Comparison of ENCODE assay signal across 13 cellular contexts in the genomic region with DNA sequence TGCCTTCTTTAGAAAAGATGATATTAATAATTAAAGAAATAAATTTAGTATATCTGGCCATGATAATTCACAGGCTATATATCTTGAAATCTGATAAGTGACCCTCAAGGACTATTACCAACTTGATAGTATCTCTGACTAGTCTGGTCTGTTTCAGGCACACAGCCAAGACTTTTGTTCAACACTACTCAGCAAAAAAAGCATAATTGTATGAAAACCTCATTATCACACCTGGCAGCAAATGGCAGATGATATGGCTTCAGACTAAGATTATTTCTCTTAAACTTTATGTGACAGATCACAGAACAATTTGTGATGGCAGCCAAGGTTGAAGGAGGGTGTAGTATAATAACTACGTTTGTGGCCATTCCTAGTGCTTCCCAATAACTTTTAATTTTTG.
DNase-seq lines count a peak whose midpoint lies in the region; ATAC-seq and TF ChIP-seq lines count a peak whose summit lies in the region.
"Had no signal": no experiment of that assay in that cellular context is flagged by ENCODE, and none has a peak within 500 bp of the region (broad histone marks: within the 10 kb centered on the region; RNA-seq: fewer than 3 reads in every experiment).

No MANE protein-coding gene starts in this region.

- POLR2A ChIA-PET in activated CD8-positive, alpha-beta T cell treated with anti-CD3 and anti-CD28 coated beads for 36 hours (lab: Charles Lee): interaction anchor here (0.6 kb wide), 1 partner anchor 1159 kb away, joined by 5 read pairs; no protein-coding TSS in a partner anchor

- peak; percentile 1 for DNase-seq in NCI-H748 (lab: John Stamatoyannopoulos, UW; ENCODE audit: unreplicated experiment)
- no peak for DNase-seq in NCI-H748 treated with DMSO at 0.1 percent for 48 hours (lab: John Stamatoyannopoulos, UW)
- peak; percentile 75 for DNase-seq in NCI-H1105 (lab: John Stamatoyannopoulos, UW)
- peak; percentile 17 for DNase-seq in RPMI8226
- DNase-seq in immature natural killer cell: no peak
- DNase-seq in activated CD4-positive, CD25-positive, alpha-beta regulatory T cell treated with anti-CD3 and anti-CD28 coated beads, Interleukin-2, amount 50 U/mL, for 72 hours: no peak
- DNase-seq in activated CD8-positive, alpha-beta T cell treated with anti-CD3 and anti-CD28 coated beads for 36 hours: no peak
- DNase-seq: Caco-2; CD8-positive, alpha-beta memory T cell; DMS79; GDM1; GM23248 had no signal

- no peak for ATAC-seq in activated CD8-positive, alpha-beta T cell treated with anti-CD3 and anti-CD28 coated beads for 36 hours

- peaks cover 0 to 2% (median 0%) of the 10 kb centered on the region in 6 donors for H3K9me3 Mint-ChIP-seq in immature natural killer cell
- H3K9me3 Mint-ChIP-seq in activated CD8-positive, alpha-beta T cell treated with anti-CD3 and anti-CD28 coated beads for 36 hours: no peaks in the 10 kb centered on the region

- H3K4me1 Mint-ChIP-seq in immature natural killer cell: peaks cover 44 to 54% of the 10 kb centered on the region in 2 donors
- H3K4me1 Mint-ChIP-seq in activated CD8-positive, alpha-beta T cell treated with anti-CD3 and anti-CD28 coated beads for 36 hours (ENCODE audit: low read depth): peaks cover 4% of the 10 kb centered on the region
- H3K4me1 Mint-ChIP-seq: B cell had no signal

- H3K36me3 Mint-ChIP-seq in immature natural killer cell: peaks cover 0 to 4% (median 0%) of the 10 kb centered on the region in 3 donors
- no peaks in the 10 kb centered on the region for H3K36me3 Mint-ChIP-seq in activated CD8-positive, alpha-beta T cell treated with anti-CD3 and anti-CD28 coated beads for 36 hours (ENCODE audit: low read depth)

- H3K27ac Mint-ChIP-seq in immature natural killer cell: peak overlapping the region in 5 of 6 donors; percentile 19 to 69 (median 43)
- no peak overlapping the region for H3K27ac Mint-ChIP-seq in activated CD8-positive, alpha-beta T cell treated with anti-CD3 and anti-CD28 coated beads for 36 hours
- H3K27ac Mint-ChIP-seq: B cell had no signal

- peaks cover 0 to 1% (median 0%) of the 10 kb centered on the region in 3 donors for H3K27me3 Mint-ChIP-seq in immature natural killer cell (ENCODE audit: low read depth in 3 of 3)
- peaks cover 5% of the 10 kb centered on the region for H3K27me3 Mint-ChIP-seq in activated CD8-positive, alpha-beta T cell treated with anti-CD3 and anti-CD28 coated beads for 36 hours

- intact Hi-C loops in activated CD8-positive, alpha-beta T cell treated with anti-CD3 and anti-CD28 coated beads for 36 hours (cut with micrococcal nuclease): no loop called here

- CTCF ChIA-PET in activated CD8-positive, alpha-beta T cell treated with anti-CD3 and anti-CD28 coated beads for 36 hours (lab: Charles Lee): no interaction called here

- peak overlapping the region in 3 of 5 donors; percentile 15 to 42 (median 22) for H3K4me3 Mint-ChIP-seq in immature natural killer cell
- H3K4me3 Mint-ChIP-seq in activated CD8-positive, alpha-beta T cell treated with anti-CD3 and anti-CD28 coated beads for 36 hours: no peak overlapping the region
- H3K4me3 Mint-ChIP-seq: B cell had no signal

- TF ChIP-seq CTCF in activated CD8-positive, alpha-beta T cell treated with anti-CD3 and anti-CD28 coated beads for 36 hours (IDR thresholded peaks at IDR 0.05): no peak

Comparison
In these comparisons a context has a peak if more than half of its experiments do, and no peak if none do; other contexts are left out.
1. DNase-seq: peak in NCI-H748 (single experiment), NCI-H1105 (single experiment) and RPMI8226 (single experiment); none in NCI-H748 treated with DMSO at 0.1 percent for 48 hours (single experiment), immature natural killer cell (0 of 3), activated CD4-positive, CD25-positive, alpha-beta regulatory T cell treated with anti-CD3 and anti-CD28 coated beads, Interleukin-2, amount 50 U/mL, for 72 hours (single experiment) and activated CD8-positive, alpha-beta T cell treated with anti-CD3 and anti-CD28 coated beads for 36 hours (single experiment).